26 cellular contexts compared by ENCODE assay signal in genomic region chr16:85246973-85247372, GRCh38.
"Had no signal": no experiment of that assay in that cellular context is flagged by ENCODE, and none has a peak within 500 bp of the region (broad histone marks: within the 10 kb centered on the region; RNA-seq: fewer than 3 reads in every experiment).

No MANE protein-coding gene starts in this region.

- H3K27me3 ChIP-seq: left lung, sigmoid colon, upper lobe of left lung had no signal

- H3K9me3 ChIP-seq: left lung, sigmoid colon, thoracic aorta, upper lobe of left lung had no signal

- H3K27ac ChIP-seq: coronary artery, left lung, sigmoid colon, thoracic aorta, upper lobe of left lung had no signal

- H3K9me3 Mint-ChIP-seq: activated naive CD8-positive, alpha-beta T cell treated with anti-CD3 and anti-CD28 coated beads, Interleukin-2, amount 10 ng/mL, durations not matched to agents 7 days and 5 days; immature natural killer cell; natural killer cell treated with Interleukin-12 subunit alpha and Interleukin-12 subunit beta and Interleukin-15 and Interleukin-18, amount 100 ng/mL, for 72 hours had no signal

- H3K4me3 ChIP-seq: coronary artery, left lung, lung, sigmoid colon, smooth muscle cell, thoracic aorta, upper lobe of left lung had no signal

- ATAC-seq: left lung; natural killer cell treated with Interleukin-12 subunit alpha and Interleukin-12 subunit beta and Interleukin-15 and Interleukin-18, amount 100 ng/mL, for 72 hours; T-helper 17 cell had no signal

- DNase-seq: activated CD4-positive, alpha-beta T cell treated with anti-CD3 and anti-CD28 coated beads for 4 hours; activated CD4-positive, alpha-beta T cell treated with anti-CD3 and anti-CD28 coated beads, Interleukin-2, amount 50 U/mL, for 48 hours; activated CD4-positive, CD25-positive, alpha-beta regulatory T cell; activated naive CD4-positive, alpha-beta T cell treated with Interleukin-2 at 50 U/mL for 16 hours; activated naive CD8-positive, alpha-beta T cell treated with anti-CD3 and anti-CD28 coated beads, Interleukin-2, amount 10 ng/mL, durations not matched to agents 7 days and 5 days; activated T-cell treated with anti-CD3 and anti-CD28 coated beads, Interleukin-2, amount 50 U/mL, for 48 hours; amniotic stem cell; cerebellar nuclear complex; foreskin fibroblast; immature natural killer cell; left lung; midbrain; retina; sigmoid colon; stimulated activated CD4-positive, alpha-beta T cell treated with anti-CD3 and anti-CD28 coated beads, Interleukin-15, amount 100 ng/mL, for 24 hours; stimulated activated CD4-positive, alpha-beta T cell treated with anti-CD3 and anti-CD28 coated beads, Interleukin-2, amount 100 ng/mL, for 48 hours; stimulated activated naive CD4-positive, alpha-beta T cell; SW 1271; T-helper 17 cell; upper lobe of left lung had no signal

- H3K4me2 ChIP-seq: smooth muscle cell had no signal

- H3K36me3 Mint-ChIP-seq: activated naive CD8-positive, alpha-beta T cell treated with anti-CD3 and anti-CD28 coated beads, Interleukin-2, amount 10 ng/mL, durations not matched to agents 7 days and 5 days; immature natural killer cell; natural killer cell treated with Interleukin-12 subunit alpha and Interleukin-12 subunit beta and Interleukin-15 and Interleukin-18, amount 100 ng/mL, for 72 hours had no signal

- H3K27ac Mint-ChIP-seq: activated naive CD8-positive, alpha-beta T cell treated with anti-CD3 and anti-CD28 coated beads, Interleukin-2, amount 10 ng/mL, durations not matched to agents 7 days and 5 days; natural killer cell treated with Interleukin-12 subunit alpha and Interleukin-12 subunit beta and Interleukin-15 and Interleukin-18, amount 100 ng/mL, for 72 hours; progenitor cell of endocrine pancreas; T-helper 17 cell had no signal

- H3K36me3 ChIP-seq: left lung, sigmoid colon, thoracic aorta, upper lobe of left lung had no signal

- H3K4me3 Mint-ChIP-seq: activated naive CD8-positive, alpha-beta T cell treated with anti-CD3 and anti-CD28 coated beads, Interleukin-2, amount 10 ng/mL, durations not matched to agents 7 days and 5 days; immature natural killer cell; natural killer cell treated with Interleukin-12 subunit alpha and Interleukin-12 subunit beta and Interleukin-15 and Interleukin-18, amount 100 ng/mL, for 72 hours; T-helper 17 cell had no signal
